Comparison of ENCODE assay signal across 1 cellular context in genomic region chr5:76472338-76473336, GRCh38.
TF ChIP-seq lines count a peak whose summit lies in the region.

No MANE protein-coding gene starts in this region.

TF ChIP-seq in K562, 482 proteins besides CTCF, POLR2A, EP300 and RAD21 (continued from another document):
- TF ChIP-seq ETS2 (tag; IDR thresholded peaks at IDR 0.05; ENCODE audit: borderline replicate concordance, poor library complexity, severe bottlenecking) (no peak), MCM3 (IDR thresholded peaks at IDR 0.05) (no peak), SMARCB1 (IDR thresholded peaks at IDR 0.05; ENCODE audit: insufficient read length, low read depth) (no peak), ZBTB49 (CRISPR knock-in tag; IDR thresholded peaks at IDR 0.05; ENCODE audit: borderline replicate concordance) (no peak), ZNF398 (CRISPR knock-in tag; IDR thresholded peaks at IDR 0.05) (no peak), SIRT6 (IDR thresholded peaks at IDR 0.05; ENCODE audit: low read depth, low read length) (no peak), ZNF511 (CRISPR knock-in tag; IDR thresholded peaks at IDR 0.05) (no peak), PATZ1 (CRISPR knock-in tag; IDR thresholded peaks at IDR 0.05; ENCODE audit: borderline replicate concordance) (no peak), NFIC (IDR thresholded peaks at IDR 0.05) (peak; percentile 49), EHMT2 (IDR thresholded peaks at IDR 0.05) (no peak), RBM25 (IDR thresholded peaks at IDR 0.05; ENCODE audit: low read depth, low read length, severe bottlenecking) (peak; percentile 62)
